ENCODE assay signal across 8 cellular contexts in genomic region chr16:57846931-57847330, GRCh38. TPM values are rescaled to one million over a fixed set of nuclear protein-coding genes. Genes with fewer than 3 reads are reported as not detected.
DNase-seq lines count a peak whose midpoint lies in the region; ATAC-seq and TF ChIP-seq lines count a peak whose summit lies in the region.
"Not testable (repeated sequence)": the region's sequence is repeated elsewhere in the genome, so short reads cannot be mapped to it uniquely, and the experiment has no call there.
"Had no signal": no experiment of that assay in that cellular context is flagged by ENCODE, and none has a peak within 500 bp of the region (broad histone marks: within the 10 kb centered on the region; RNA-seq: fewer than 3 reads in every experiment).

No MANE protein-coding gene starts in this region.

- H3F3A ChIP-seq in GM23338 (replicated peaks; ENCODE audit: low read depth) (0 out of 2 replicates have a peak, but pooled peaks cover 11% of the 10 kb centered on the region), MM.1S (ENCODE audit: insufficient read depth, low read length) (peaks cover 21% of the 10 kb centered on the region)

- 75 to 100% methylated on average over 1 to 6 of the region's 6 CpGs for WGBS in endodermal cell (ENCODE audit: insufficient coverage in 1 of 2, insufficient read length in 1 of 2), 2 experiments
- WGBS in neuronal stem cell (ENCODE audit: extremely low coverage in 2 of 2, insufficient read length in 2 of 2, insufficient replicate concordance in 1 of 2), 2 donors, result no CpG with 5 or more reads among the region's 6 CpGs

- not testable (repeated sequence) for H2BK15ac ChIP-seq in neuronal stem cell (ENCODE audit: low read length)

- H3K9ac ChIP-seq in MM.1S (ENCODE audit: low read length), result peak overlapping the region; percentile 34; the same call in 1 of the 2 replicates
- 0 out of 2 replicates have a peak overlapping the region, but pooled peaks have one; percentile 4 for H3K9ac ChIP-seq in OCI-LY3 (ENCODE audit: low read length)
- H3K9ac ChIP-seq in endodermal cell (ENCODE audit: extremely low read depth, low read length, poor library complexity, severe bottlenecking); iPS-20b (ENCODE audit: low read depth, low read length); neuronal stem cell (ENCODE audit: low read depth, low read length, poor library complexity): not testable (repeated sequence)

- H3K27ac ChIP-seq in GM23338 (ENCODE audit: low read depth) (peak overlapping the region; percentile 90), MM.1S (ENCODE audit: low read length) (peak overlapping the region; percentile 79), OCI-LY3 (ENCODE audit: low read length) (peak overlapping the region; percentile 31)
- not testable (repeated sequence) for H3K27ac ChIP-seq in endodermal cell (ENCODE audit: low read depth, low read length); iPS-20b (ENCODE audit: low read length); neuronal stem cell (replicated peaks; ENCODE audit: low read length)

- H3K9me3 ChIP-seq in MM.1S (replicated peaks; ENCODE audit: insufficient read depth, low read length); OCI-LY3 (ENCODE audit: insufficient read depth, low read length); endodermal cell (ENCODE audit: control insufficient read depth, low read length); iPS-20b (ENCODE audit: insufficient read depth, low read depth, low read length); neuronal stem cell (replicated peaks in 1 of 2; ENCODE audit: control insufficient read depth in 2 of 2, insufficient read depth in 1 of 2, low read depth in 1 of 2, low read length in 2 of 2): not testable (repeated sequence)

- not testable (repeated sequence) for H3K14ac ChIP-seq in neuronal stem cell (ENCODE audit: low read length)

- peak overlapping the region; percentile 78 for H3K27ac Mint-ChIP-seq in GM23338
- peak overlapping the region; percentile 28 for H3K27ac Mint-ChIP-seq in activated T-helper 17 cell treated with anti-CD3 and anti-CD28 coated beads, Interleukin-2, amount 50 U/mL, for 72 hours
- H3K27ac Mint-ChIP-seq in endodermal cell, result not testable (repeated sequence)

- peaks cover 40% of the 10 kb centered on the region for H3K4me1 Mint-ChIP-seq in GM23338
- not testable (repeated sequence) for H3K4me1 Mint-ChIP-seq in activated T-helper 17 cell treated with anti-CD3 and anti-CD28 coated beads, Interleukin-2, amount 50 U/mL, for 72 hours
- peaks cover 25% of the 10 kb centered on the region for H3K4me1 Mint-ChIP-seq in endodermal cell

- peak overlapping the region; percentile 61 for H3K4me2 ChIP-seq in GM23338
- peak overlapping the region; percentile 47 for H3K4me2 ChIP-seq in MM.1S (ENCODE audit: low read depth, low read length)
- H3K4me2 ChIP-seq in OCI-LY3 (ENCODE audit: low read length), result peak overlapping the region; percentile 85
- not testable (repeated sequence) for H3K4me2 ChIP-seq in neuronal stem cell (ENCODE audit: insufficient read depth, low read length, poor library complexity, severe bottlenecking)

- not testable (repeated sequence) for H4K91ac ChIP-seq in neuronal stem cell (ENCODE audit: low read depth, low read length, poor library complexity)

- not testable (repeated sequence) for H3K79me1 ChIP-seq in neuronal stem cell (ENCODE audit: low read depth, low read length)

- H3K4me3 Mint-ChIP-seq in GM23338, result peak overlapping the region; percentile 48; the same call in 2 of the 3 replicates
- H3K4me3 Mint-ChIP-seq in activated T-helper 17 cell treated with anti-CD3 and anti-CD28 coated beads, Interleukin-2, amount 50 U/mL, for 72 hours; endodermal cell: not testable (repeated sequence)

- H4K20me1 ChIP-seq in GM23338 (replicated peaks; ENCODE audit: insufficient read depth); MM.1S (ENCODE audit: insufficient read depth, low read length); OCI-LY3 (ENCODE audit: insufficient read depth, low read length): not testable (repeated sequence)

- H3K4me3 ChIP-seq in GM23338, result peak overlapping the region; percentile 29; the same call in 1 of the 2 replicates
- H3K4me3 ChIP-seq in MM.1S (ENCODE audit: low read length), result peak overlapping the region; percentile 40
- peak overlapping the region; percentile 62; the same call in 1 of the 2 replicates for H3K4me3 ChIP-seq in OCI-LY3 (ENCODE audit: low read length)
- H3K4me3 ChIP-seq in endodermal cell (ENCODE audit: low read length), result peak overlapping the region; percentile 19
- peak overlapping the region; percentile 55; the same call in 1 of the 2 replicates for H3K4me3 ChIP-seq in iPS-20b (ENCODE audit: low read length)
- H3K4me3 ChIP-seq in neuronal stem cell (ENCODE audit: low read length in 2 of 2), result not testable (repeated sequence)

- H3K9me3 Mint-ChIP-seq in GM23338; activated T-helper 17 cell treated with anti-CD3 and anti-CD28 coated beads, Interleukin-2, amount 50 U/mL, for 72 hours; endodermal cell: not testable (repeated sequence)

- not testable (repeated sequence) for H3K27me3 ChIP-seq in GM23338 (ENCODE audit: insufficient read depth); MM.1S (replicated peaks; ENCODE audit: insufficient read depth, low read length); OCI-LY3 (ENCODE audit: low read depth, low read length); endodermal cell (ENCODE audit: control insufficient read depth, insufficient read depth, low read length, poor library complexity, severe bottlenecking); iPS-20b (ENCODE audit: insufficient read depth, low read length); neuronal stem cell (ENCODE audit: control insufficient read depth in 3 of 3, insufficient read depth in 3 of 3, low read depth in 1 of 3, low read length in 3 of 3)

- not testable (repeated sequence) for H2AK5ac ChIP-seq in neuronal stem cell (ENCODE audit: low read depth, low read length)

- not testable (repeated sequence) for H3K9me2 ChIP-seq in GM23338 (ENCODE audit: insufficient read depth); MM.1S (replicated peaks; ENCODE audit: insufficient read depth, low read length)

- H2BK12ac ChIP-seq in neuronal stem cell (ENCODE audit: low read length), result not testable (repeated sequence)

- DNase-seq in GM23338 (ENCODE audit: low spot score) (peak; percentile 42), MM.1S (peak; percentile 32)
- DNase-seq in endodermal cell; neuronal stem cell (ENCODE audit: low spot score): not testable (repeated sequence)

- not testable (repeated sequence) for H3K36me3 Mint-ChIP-seq in GM23338 (ENCODE audit: low read depth); activated T-helper 17 cell treated with anti-CD3 and anti-CD28 coated beads, Interleukin-2, amount 50 U/mL, for 72 hours (ENCODE audit: low read depth); endodermal cell (ENCODE audit: low read depth)

- peak; percentile 13; the same call in 2 of the 3 replicates for ATAC-seq in GM23338
- not testable (repeated sequence) for ATAC-seq in activated T-helper 17 cell treated with anti-CD3 and anti-CD28 coated beads, Interleukin-2, amount 50 U/mL, for 72 hours (replicated peaks)

- not testable (repeated sequence) for H3K36me3 ChIP-seq in GM23338 (ENCODE audit: insufficient read depth); MM.1S (replicated peaks; ENCODE audit: insufficient read depth, low read length); OCI-LY3 (replicated peaks; ENCODE audit: low read depth, low read length); endodermal cell (ENCODE audit: control insufficient read depth, insufficient read depth, low read length); iPS-20b (ENCODE audit: insufficient read depth, low read depth, low read length); neuronal stem cell (replicated peaks in 1 of 2; ENCODE audit: control insufficient read depth in 2 of 2, insufficient read depth in 2 of 2, low read length in 2 of 2)

- not testable (repeated sequence) for H3K27me3 Mint-ChIP-seq in GM23338 (ENCODE audit: insufficient read depth, low read depth, poor library complexity); activated T-helper 17 cell treated with anti-CD3 and anti-CD28 coated beads, Interleukin-2, amount 50 U/mL, for 72 hours; endodermal cell (ENCODE audit: insufficient read depth)

- not testable (repeated sequence) for H3K23ac ChIP-seq in neuronal stem cell (ENCODE audit: low read depth, low read length, poor library complexity)

- not testable (repeated sequence) for H2BK120ac ChIP-seq in neuronal stem cell (ENCODE audit: low read depth, low read length)

- TF ChIP-seq CTCF in GM23338 (conservative IDR thresholded peaks at IDR 0.05; ENCODE audit: low read depth in 2 of 2); MM.1S (IDR thresholded peaks at IDR 0.05; ENCODE audit: low read length); OCI-LY3 (IDR thresholded peaks at IDR 0.05; ENCODE audit: low read depth, low read length); endodermal cell (conservative IDR thresholded peaks at IDR 0.05): not testable (repeated sequence)

- H3K4me1 ChIP-seq in GM23338 (ENCODE audit: insufficient read depth) (peaks cover 13% of the 10 kb centered on the region), MM.1S (ENCODE audit: low read length) (peaks cover 17% of the 10 kb centered on the region), OCI-LY3 (ENCODE audit: low read length) (peaks cover 20% of the 10 kb centered on the region), iPS-20b (ENCODE audit: insufficient read depth, low read length) (peaks cover 44% of the 10 kb centered on the region), neuronal stem cell (ENCODE audit: control insufficient read depth in 2 of 2, insufficient read depth in 1 of 2, low read depth in 1 of 2, low read length in 2 of 2) (peaks cover 8 to 12% of the 10 kb centered on the region in 2 donors)
- not testable (repeated sequence) for H3K4me1 ChIP-seq in endodermal cell (ENCODE audit: control insufficient read depth, insufficient read depth, low read length)

- H4K8ac ChIP-seq in neuronal stem cell (ENCODE audit: low read depth, low read length), result not testable (repeated sequence)

- H3K4ac ChIP-seq in neuronal stem cell (ENCODE audit: low read length), result not testable (repeated sequence)

- H3K79me2 ChIP-seq in GM23338 (replicated peaks; ENCODE audit: insufficient read depth); MM.1S (ENCODE audit: low read length); OCI-LY3 (ENCODE audit: low read length): not testable (repeated sequence)

- not testable (repeated sequence) for H2AFZ ChIP-seq in GM23338; OCI-LY3 (ENCODE audit: low read depth, low read length)
- H2AFZ ChIP-seq in MM.1S (ENCODE audit: low read length) (peak overlapping the region; percentile 62), neuronal stem cell (ENCODE audit: low read length) (peak overlapping the region; percentile 69)

- H3K18ac ChIP-seq in neuronal stem cell (ENCODE audit: low read length), result not testable (repeated sequence)

- not testable (repeated sequence) for H2BK5ac ChIP-seq in neuronal stem cell (ENCODE audit: low read length)

RNA-seq across cellular contexts. Expression of gene KIFC3, which starts 44.6 kb away (rescaled TPM):
- total RNA-seq in GM23338 (2014; rRNA removed; shearing (Covaris generic)), result 11.5 and 12.5 TPM in 2 replicates
- 4.4 and 6.6 TPM in 2 replicates for polyA plus RNA-seq in GM23338 (2016; fragmentation: Nextera tagmentation; extraction: Ambion mirVana)
- 1 to 10 TPM in 1 of 2 donors, under 1 TPM in 1; 0.82 to 1.2 TPM for total RNA-seq in activated T-helper 17 cell treated with anti-CD3 and anti-CD28 coated beads, Interleukin-2, amount 50 U/mL, for 72 hours
- total RNA-seq in endodermal cell, result 10 to 100 TPM; 39.2 to 39.3 TPM
- polyA plus RNA-seq in endodermal cell (2013, experiment 1 of 2), result 18.0 TPM
- polyA plus RNA-seq in endodermal cell (2013, experiment 2 of 2), result 22.9 TPM
- polyA plus RNA-seq in neuronal stem cell (2013, experiment 1 of 2), result 1.3 TPM
- polyA plus RNA-seq in neuronal stem cell (2013, experiment 2 of 2), result 1.1 TPM
- total RNA-seq: CD4-positive, alpha-beta T cell had no signal
